ENCODE assay signal across 11 cellular contexts in genomic region chr2:33498291-33498956, GRCh38. TPM values are rescaled to one million over a fixed set of nuclear protein-coding genes. Genes with fewer than 3 reads are reported as not detected.
DNase-seq lines count a peak whose midpoint lies in the region; ATAC-seq and TF ChIP-seq lines count a peak whose summit lies in the region.
"Had no signal": no experiment of that assay in that cellular context is flagged by ENCODE, and none has a peak within 500 bp of the region (broad histone marks: within the 10 kb centered on the region; RNA-seq: fewer than 3 reads in every experiment).

No MANE protein-coding gene starts in this region.

- CTCF ChIA-PET in activated naive CD4-positive, alpha-beta T cell treated with anti-CD3 and anti-CD28 coated beads, Interleukin-2, amount 10 ng/mL, durations not matched to agents 7 days and 5 days (lab: Charles Lee), result interaction anchor here (0.7 to 1.4 kb wide), 3 partner anchors 57 to 101 kb away, joined by 3 read pairs; partner anchors contain the start of gene FAM98A

- TF ChIP-seq CTCF in GM13977 (IDR thresholded peaks at IDR 0.05; ENCODE audit: extremely low read depth, insufficient read depth, missing control alignments), result no peak

- H3K36me3 Mint-ChIP-seq in activated naive CD4-positive, alpha-beta T cell treated with anti-CD3 and anti-CD28 coated beads, Interleukin-2, amount 10 ng/mL, durations not matched to agents 7 days and 5 days, result no peaks in the 10 kb centered on the region
- peaks cover 0 to 3% (median 0%) of the 10 kb centered on the region in 3 donors for H3K36me3 Mint-ChIP-seq in naive thymus-derived CD8-positive, alpha-beta T cell

- H3K4me3 Mint-ChIP-seq in activated naive CD4-positive, alpha-beta T cell treated with anti-CD3 and anti-CD28 coated beads, Interleukin-2, amount 10 ng/mL, durations not matched to agents 7 days and 5 days, result no peak overlapping the region
- H3K4me3 Mint-ChIP-seq in naive thymus-derived CD8-positive, alpha-beta T cell, result peak overlapping the region in 1 of 10 donors; percentile 59
- H3K4me3 Mint-ChIP-seq: neural crest cell had no signal

- H3K27ac Mint-ChIP-seq in activated naive CD4-positive, alpha-beta T cell treated with anti-CD3 and anti-CD28 coated beads, Interleukin-2, amount 10 ng/mL, durations not matched to agents 7 days and 5 days, result no peak overlapping the region
- peak overlapping the region in 2 of 10 donors; percentile 10 to 68 for H3K27ac Mint-ChIP-seq in naive thymus-derived CD8-positive, alpha-beta T cell

- ATAC-seq in GM19397 (IDR thresholded peaks at IDR 0.05; ENCODE audit: unreplicated experiment) (peak; percentile 27), HG03439 (IDR thresholded peaks at IDR 0.05; ENCODE audit: unreplicated experiment) (peak; percentile 31)
- ATAC-seq in naive thymus-derived CD8-positive, alpha-beta T cell, result no peak

- peaks cover 3% of the 10 kb centered on the region for H3K9me3 Mint-ChIP-seq in activated naive CD4-positive, alpha-beta T cell treated with anti-CD3 and anti-CD28 coated beads, Interleukin-2, amount 10 ng/mL, durations not matched to agents 7 days and 5 days
- peaks cover 0 to 3% (median 0%) of the 10 kb centered on the region in 9 donors for H3K9me3 Mint-ChIP-seq in naive thymus-derived CD8-positive, alpha-beta T cell

- H3K27me3 Mint-ChIP-seq in activated naive CD4-positive, alpha-beta T cell treated with anti-CD3 and anti-CD28 coated beads, Interleukin-2, amount 10 ng/mL, durations not matched to agents 7 days and 5 days, result no peaks in the 10 kb centered on the region
- H3K27me3 Mint-ChIP-seq in naive thymus-derived CD8-positive, alpha-beta T cell, result peaks cover 0 to 12% (median 0%) of the 10 kb centered on the region in 5 donors

- H3K4me1 Mint-ChIP-seq in activated naive CD4-positive, alpha-beta T cell treated with anti-CD3 and anti-CD28 coated beads, Interleukin-2, amount 10 ng/mL, durations not matched to agents 7 days and 5 days, result peaks cover 32% of the 10 kb centered on the region
- peaks cover 3 to 66% (median 11%) of the 10 kb centered on the region in 4 donors for H3K4me1 Mint-ChIP-seq in naive thymus-derived CD8-positive, alpha-beta T cell

- POLR2A ChIA-PET in naive thymus-derived CD8-positive, alpha-beta T cell (lab: Charles Lee), result no interaction called here

- DNase-seq in DMS 273 treated with DMSO at 0.1 percent for 48 hours (lab: John Stamatoyannopoulos, UW), result peak; percentile 45
- peak; percentile 16 for DNase-seq in astrocyte of the hippocampus (ENCODE audit: low read depth, low spot score)
- DNase-seq in GM13977 (ENCODE audit: low spot score), result no peak
- no peak for DNase-seq in activated naive CD4-positive, alpha-beta T cell treated with anti-CD3 and anti-CD28 coated beads, Interleukin-2, amount 10 ng/mL, durations not matched to agents 7 days and 5 days
- DNase-seq in naive thymus-derived CD8-positive, alpha-beta T cell, result no peak
- no peak for DNase-seq in A172 (ENCODE audit: low spot score)
- DNase-seq: adrenal gland had no signal

- in situ Hi-C loops in GM13977 (cut with MboI; ENCODE audit: low pct_unique_long_range_greater_than_20kb, low sequenced_read_pairs, unreplicated experiment), result no loop called here

RNA-seq across cellular contexts. Expression of gene RASGRP3, which starts 22.0 kb away (rescaled TPM):
- 1 to 10 TPM; 2.2 to 3.7 TPM for total RNA-seq in naive thymus-derived CD8-positive, alpha-beta T cell
- 1 to 10 TPM in 2 of 3 donors, under 1 TPM in 1; 0.68 to 3.6 (median 1.1) TPM for polyA plus RNA-seq in naive thymus-derived CD8-positive, alpha-beta T cell
- 30.6 and 41.5 TPM in 2 replicates for total RNA-seq in A172 (2014; rRNA removed; shearing (Covaris generic))
- total RNA-seq: H1 had no signal

Comparison
In these comparisons a context has a peak if more than half of its experiments do, and no peak if none do; other contexts are left out.
1. DNase-seq: peak in DMS 273 treated with DMSO at 0.1 percent for 48 hours (single experiment) and astrocyte of the hippocampus (single experiment); none in GM13977 (single experiment), activated naive CD4-positive, alpha-beta T cell treated with anti-CD3 and anti-CD28 coated beads, Interleukin-2, amount 10 ng/mL, durations not matched to agents 7 days and 5 days (single experiment), naive thymus-derived CD8-positive, alpha-beta T cell (0 of 10) and A172 (single experiment).
2. ATAC-seq: peak in GM19397 (single experiment) and HG03439 (single experiment); none in naive thymus-derived CD8-positive, alpha-beta T cell (0 of 2).